3 cellular contexts compared by ENCODE assay signal in genomic region chr1:204641455-204641854, GRCh38.
TF ChIP-seq lines count a peak whose summit lies in the region.

No MANE protein-coding gene starts in this region.

TF ChIP-seq in HepG2, 621 proteins besides CTCF, POLR2A, EP300 and RAD21:
- no peak for TF ChIP-seq KAT8 (CRISPR knock-in tag; IDR thresholded peaks at IDR 0.05)
- TF ChIP-seq ZNF768 (CRISPR knock-in tag; IDR thresholded peaks at IDR 0.05) = peak; percentile 29; the same call in 1 of the 2 replicates
- TF ChIP-seq TBL1XR1 (IDR thresholded peaks at IDR 0.05; ENCODE audit: borderline replicate concordance, low read length, partially characterized antibody) = no peak

TF ChIP-seq in K562, 482 proteins besides CTCF, POLR2A, EP300 and RAD21:
- TF ChIP-seq BCOR (IDR thresholded peaks at IDR 0.05) (0 out of 2 replicates have a peak, but pooled peaks have one; percentile 24), RBM25 (IDR thresholded peaks at IDR 0.05; ENCODE audit: low read depth, low read length, severe bottlenecking) (peak; percentile 86), ZFP36 (IDR thresholded peaks at IDR 0.05; ENCODE audit: low read depth, low read length, partially characterized antibody) (peak; percentile 68), PTTG1 (tag; IDR thresholded peaks at IDR 0.05; ENCODE audit: low read depth) (no peak)

TF ChIP-seq in H1, 55 proteins besides CTCF, POLR2A, EP300 and RAD21:
- no peak for TF ChIP-seq SP1 (IDR thresholded peaks at IDR 0.05; ENCODE audit: low read depth, low read length)
- TF ChIP-seq USF2 (IDR thresholded peaks at IDR 0.05; ENCODE audit: low read length) = no peak
- TF ChIP-seq RXRA (IDR thresholded peaks at IDR 0.05; ENCODE audit: insufficient read depth, low read depth, low read length) = no peak
- TF ChIP-seq TAF1 (IDR thresholded peaks at IDR 0.05; ENCODE audit: low read depth, low read length) = no peak
- TF ChIP-seq KDM1A (IDR thresholded peaks at IDR 0.05; ENCODE audit: borderline replicate concordance, low read length) = peak; percentile 59
- no peak for TF ChIP-seq TEAD4 (IDR thresholded peaks at IDR 0.05; ENCODE audit: low read depth, low read length)
